Comparison of ENCODE assay signal across 17 cellular contexts in genomic region chr4:109589119-109589518, GRCh38. TPM values are rescaled to one million over a fixed set of nuclear protein-coding genes. Genes with fewer than 3 reads are reported as not detected.
DNase-seq lines count a peak whose midpoint lies in the region; ATAC-seq, FAIRE-seq and TF ChIP-seq lines count a peak whose summit lies in the region.
"Had no signal": no experiment of that assay in that cellular context is flagged by ENCODE, and none has a peak within 500 bp of the region (broad histone marks: within the 10 kb centered on the region; RNA-seq: fewer than 3 reads in every experiment).

No MANE protein-coding gene starts in this region.

- peaks cover 0 to 3% of the 10 kb centered on the region in 2 donors for H3K9me3 Mint-ChIP-seq in activated T-cell treated with anti-CD3 and anti-CD28 coated beads, Interleukin-2, amount 50 U/mL, for 72 hours

- POLR2A ChIA-PET in GM10248 (lab: Yijun Ruan, JAX) = no interaction called here

- no peak overlapping the region for H3K4me3 ChIP-seq in bronchial epithelial cell (ENCODE audit: low read depth, low read length)
- H3K4me3 ChIP-seq in osteoblast (ENCODE audit: insufficient read depth, low read length) = no peak overlapping the region
- no peak overlapping the region for H3K4me3 ChIP-seq in lower lobe of right lung
- H3K4me3 ChIP-seq: neural progenitor cell, SJCRH30 had no signal

- peak overlapping the region; percentile 13 for H2AFZ ChIP-seq in osteoblast (ENCODE audit: low read length)
- H2AFZ ChIP-seq: neural progenitor cell had no signal

- H3K36me3 ChIP-seq in bronchial epithelial cell (ENCODE audit: control insufficient read depth, insufficient read depth, low read length) (no peaks in the 10 kb centered on the region), osteoblast (ENCODE audit: insufficient read depth, low read length) (no peaks in the 10 kb centered on the region), lower lobe of right lung (no peaks in the 10 kb centered on the region)
- H3K36me3 ChIP-seq: neural progenitor cell, SJCRH30 had no signal

- intact Hi-C loops in lower lobe of right lung (cut with DNase I) = no loop called here

- peaks cover 67% of the 10 kb centered on the region for H3K4me1 Mint-ChIP-seq in activated T-cell treated with anti-CD3 and anti-CD28 coated beads, Interleukin-2, amount 50 U/mL, for 72 hours (ENCODE audit: low read depth)
- H3K4me1 Mint-ChIP-seq: neural progenitor cell had no signal

- H4K20me1 ChIP-seq in osteoblast (ENCODE audit: insufficient read depth, low read length) = peaks cover 3% of the 10 kb centered on the region

- H3K27ac ChIP-seq in osteoblast (ENCODE audit: low read depth, low read length) (no peak overlapping the region), lower lobe of right lung (no peak overlapping the region)
- H3K27ac ChIP-seq: neural progenitor cell, SJCRH30 had no signal

- FAIRE-seq in bronchial epithelial cell (lab: Jason Lieb, UNC) = no peak

- no peak for DNase-seq in activated T-cell treated with anti-CD3 and anti-CD28 coated beads, Interleukin-2, amount 50 U/mL, for 72 hours
- DNase-seq in activated T-cell treated with anti-CD3 and anti-CD28 coated beads for 4 hours (no peak), HPDE6-E6E7 (ENCODE audit: extremely low spot score) (peak; percentile 28), bronchial epithelial cell (ENCODE audit: low read depth) (peak; percentile 68), osteoblast (ENCODE audit: insufficient read length, low spot score, missing footprints) (no peak), NCI-H2029 treated with DMSO at 0.1 percent for 48 hours (lab: John Stamatoyannopoulos, UW) (no peak), lower lobe of right lung (no peak), GM10248 (ENCODE audit: extremely low spot score) (no peak)
- DNase-seq: activated CD4-positive, alpha-beta T cell treated with anti-CD3 and anti-CD28 coated beads for 4 hours; midbrain; NCI-H1694 treated with DMSO at 0.1 percent for 48 hours; SJCRH30; stimulated activated CD4-positive, alpha-beta T cell treated with anti-CD3 and anti-CD28 coated beads, Interleukin-15, amount 100 ng/mL, for 24 hours; stimulated activated naive CD4-positive, alpha-beta T cell treated with Interleukin-2 at 50 U/mL for 16 hours had no signal

- H3K4me1 ChIP-seq in osteoblast (ENCODE audit: insufficient read depth, low read length) (no peaks in the 10 kb centered on the region), lower lobe of right lung (peaks cover 7% of the 10 kb centered on the region)
- H3K4me1 ChIP-seq: neural progenitor cell, SJCRH30 had no signal

- CTCF ChIA-PET in GM10248 (lab: Yijun Ruan, JAX) = interaction anchor here (1.5 to 1.8 kb wide), 3 partner anchors 14 to 114 kb away, joined by 3 to 6 read pairs (median 5); partner anchors contain the start of gene CASP6

- TF ChIP-seq CTCF in bronchial epithelial cell (IDR thresholded peaks at IDR 0.05; ENCODE audit: insufficient read depth, low read length, severe bottlenecking) (no peak), osteoblast (IDR thresholded peaks at IDR 0.05; ENCODE audit: extremely low read depth, low read depth, low read length) (no peak), lower lobe of right lung (IDR thresholded peaks at IDR 0.05) (no peak), GM10248 (IDR thresholded peaks at IDR 0.05; ENCODE audit: control extremely low read depth, extremely low read depth, low read depth, missing control alignments) (no peak)

- no peaks in the 10 kb centered on the region for H3K27me3 ChIP-seq in bronchial epithelial cell (ENCODE audit: control insufficient read depth, insufficient read depth, low read length)
- H3K27me3 ChIP-seq in osteoblast (ENCODE audit: insufficient read depth, low read length) = no peaks in the 10 kb centered on the region
- no peaks in the 10 kb centered on the region for H3K27me3 ChIP-seq in lower lobe of right lung (ENCODE audit: low read depth)
- H3K27me3 ChIP-seq: neural progenitor cell, SJCRH30 had no signal

- no peak overlapping the region for H3K4me2 ChIP-seq in osteoblast (ENCODE audit: insufficient read depth, low read length)
- H3K4me2 ChIP-seq: neural progenitor cell had no signal

- no peaks in the 10 kb centered on the region for H3K79me2 ChIP-seq in osteoblast (ENCODE audit: insufficient read depth, low read length)

- H3K4me3 Mint-ChIP-seq in activated T-cell treated with anti-CD3 and anti-CD28 coated beads, Interleukin-2, amount 50 U/mL, for 72 hours = peak overlapping the region; percentile 2 to 45
- H3K4me3 Mint-ChIP-seq: CD14-positive monocyte; neural progenitor cell; T-helper 2 cell treated with Interferon-gamma antibody and Interleukin-4, amounts not matched to agents 5 μg/mL and 100 μg/mL, for 36 hours had no signal

- H3K27ac Mint-ChIP-seq in activated T-cell treated with anti-CD3 and anti-CD28 coated beads, Interleukin-2, amount 50 U/mL, for 72 hours = peak overlapping the region; percentile 22
- H3K27ac Mint-ChIP-seq: neural progenitor cell; T-helper 2 cell treated with Interferon-gamma antibody and Interleukin-4, amounts not matched to agents 5 μg/mL and 100 μg/mL, for 36 hours had no signal

- peaks cover 1 to 5% of the 10 kb centered on the region in 2 donors for H3K36me3 Mint-ChIP-seq in activated T-cell treated with anti-CD3 and anti-CD28 coated beads, Interleukin-2, amount 50 U/mL, for 72 hours (ENCODE audit: insufficient read depth in 2 of 2)

- ATAC-seq in activated T-cell treated with anti-CD3 and anti-CD28 coated beads, Interleukin-2, amount 50 U/mL, for 72 hours (replicated peaks in 1 of 2) = no peak
- ATAC-seq in lower lobe of right lung = no peak

- H3K9me3 ChIP-seq in osteoblast (ENCODE audit: low read depth, low read length) = no peaks in the 10 kb centered on the region
- H3K9me3 ChIP-seq in lower lobe of right lung = no peaks in the 10 kb centered on the region
- H3K9me3 ChIP-seq: SJCRH30 had no signal

- H3K27me3 Mint-ChIP-seq in activated T-cell treated with anti-CD3 and anti-CD28 coated beads, Interleukin-2, amount 50 U/mL, for 72 hours (ENCODE audit: low read depth) = no peaks in the 10 kb centered on the region

RNA-seq across cellular contexts. Expression of gene MCUB, which starts 29.1 kb away (rescaled TPM):
- total RNA-seq in activated T-cell treated with anti-CD3 and anti-CD28 coated beads, Interleukin-2, amount 50 U/mL, for 72 hours = 10 to 100 TPM; 43.8 to 52.0 TPM
- total RNA-seq in bronchial epithelial cell (4.7 and 5.1 TPM in 2 replicates), osteoblast (22.8 and 36.5 TPM in 2 replicates), lower lobe of right lung (17.1 TPM)

Comparison
In these comparisons a context has a peak if more than half of its experiments do, and no peak if none do; other contexts are left out.
1. DNase-seq: peak in HPDE6-E6E7 (single experiment) and bronchial epithelial cell (single experiment); none in activated T-cell treated with anti-CD3 and anti-CD28 coated beads, Interleukin-2, amount 50 U/mL, for 72 hours (0 of 2), activated T-cell treated with anti-CD3 and anti-CD28 coated beads for 4 hours (single experiment), osteoblast (single experiment), NCI-H2029 treated with DMSO at 0.1 percent for 48 hours (single experiment), lower lobe of right lung (single experiment) and GM10248 (single experiment).